ENCODE assay signal across 11 cellular contexts in genomic region chr5:140321796-140322195, GRCh38. TPM values are rescaled to one million over a fixed set of nuclear protein-coding genes. Genes with fewer than 3 reads are reported as not detected.
A peak's percentile ranks its signal among the peaks of the same experiment; 100 is the strongest.
DNase-seq lines count a peak whose midpoint lies in the region; ATAC-seq, FAIRE-seq and TF ChIP-seq lines count a peak whose summit lies in the region.
"Had no signal": no experiment of that assay in that cellular context is flagged by ENCODE, and none has a peak within 500 bp of the region (broad histone marks: within the 10 kb centered on the region; RNA-seq: fewer than 3 reads in every experiment).

No MANE protein-coding gene starts in this region.

- TF ChIP-seq RAD21 in liver (IDR thresholded peaks at IDR 0.05) (no peak), HepG2 (CRISPR knock-in tag; IDR thresholded peaks at IDR 0.05) (no peak)

- H3K36me3 ChIP-seq in liver (ENCODE audit: control insufficient read depth in 4 of 4, insufficient read depth in 3 of 4, low read depth in 1 of 4, low read length in 3 of 4) (no peaks in the 10 kb centered on the region), HepG2 (replicated peaks in 1 of 2; ENCODE audit: control insufficient read depth in 1 of 2, insufficient read depth in 2 of 2, low read length in 2 of 2) (no peaks in the 10 kb centered on the region), ascending aorta (no peaks in the 10 kb centered on the region), mesendoderm (ENCODE audit: control insufficient read depth, insufficient read depth, low read length) (no peaks in the 10 kb centered on the region), vagina (no peaks in the 10 kb centered on the region)

- POLR2A ChIA-PET in HepG2 (lab: Yijun Ruan, JAX), result no interaction called here

- BruUV-seq in HepG2 (replicated peaks; lab: Mats Ljungman, UMichigan), result no TSS peak

- H3K4me1 Mint-ChIP-seq in activated T-cell treated with anti-CD3 and anti-CD28 coated beads, Interleukin-2, amount 50 U/mL, for 4 hours (ENCODE audit: low read depth), result peaks cover 8% of the 10 kb centered on the region

- H3K18ac ChIP-seq in mesendoderm (ENCODE audit: low read length), result no peak overlapping the region

- WGBS in liver, result 77% methylated on average over 2 of the region's 2 CpGs
- WGBS in HepG2 (ENCODE audit: low lambda C conversion rate), result 43% methylated on average over 2 of the region's 2 CpGs
- no CpG with 5 or more reads among the region's 2 CpGs for WGBS in mesendoderm (ENCODE audit: extremely low coverage, insufficient coverage, low lambda C conversion rate)

- no peaks in the 10 kb centered on the region for H4K20me1 ChIP-seq in HepG2 (ENCODE audit: insufficient read depth, low read length)

- peak overlapping the region; percentile 18 for H2AK5ac ChIP-seq in mesendoderm (ENCODE audit: low read length)

- no peaks in the 10 kb centered on the region for H3K79me2 ChIP-seq in HepG2 (ENCODE audit: insufficient read depth, low read length)
- H3K79me2 ChIP-seq in mesendoderm (ENCODE audit: control insufficient read depth, insufficient read depth, low read length), result no peaks in the 10 kb centered on the region

- no peaks in the 10 kb centered on the region for H3K79me1 ChIP-seq in mesendoderm (ENCODE audit: low read length)

- H3K4me3 Mint-ChIP-seq in activated T-cell treated with anti-CD3 and anti-CD28 coated beads, Interleukin-2, amount 50 U/mL, for 4 hours, result no peak overlapping the region

- H3K27ac ChIP-seq in liver (ENCODE audit: low read depth in 1 of 2, low read length in 2 of 2) (no peak overlapping the region), HepG2 (ENCODE audit: extremely low read length, insufficient read depth, low read length) (no peak overlapping the region), ascending aorta (no peak overlapping the region), mesendoderm (ENCODE audit: low read depth, low read length) (no peak overlapping the region), vagina (peak overlapping the region; percentile 70)

- TF ChIP-seq EP300 in HepG2 (IDR thresholded peaks at IDR 0.05; ENCODE audit: low read depth in 2 of 2, low read length in 2 of 2), result no peak
- no peak for TF ChIP-seq EP300 in HepG2 (CRISPR knock-in tag; IDR thresholded peaks at IDR 0.05; ENCODE audit: borderline replicate concordance)

- no peak for FAIRE-seq in HepG2 (lab: Jason Lieb, UNC)
- FAIRE-seq: A204.1 had no signal

- no peak overlapping the region for H4K5ac ChIP-seq in mesendoderm (ENCODE audit: low read length)

- no peak overlapping the region for H3K23ac ChIP-seq in mesendoderm (ENCODE audit: low read length)

- H2BK120ac ChIP-seq in mesendoderm (ENCODE audit: low read depth, low read length), result no peak overlapping the region

- intact Hi-C loops in HepG2 (cut with micrococcal nuclease; ENCODE audit: unreplicated experiment), result no loop called here
- intact Hi-C loops in ascending aorta (cut with DNase I), result loop anchor here (2.0 kb wide), 2 partner anchors 15 to 25 kb away; no protein-coding TSS in a partner anchor
- intact Hi-C loops in vagina (cut with DNase I), result no loop called here

- no peaks in the 10 kb centered on the region for H3K36me3 Mint-ChIP-seq in activated T-cell treated with anti-CD3 and anti-CD28 coated beads, Interleukin-2, amount 50 U/mL, for 4 hours (ENCODE audit: insufficient read depth)

- no peaks in the 10 kb centered on the region for H3K4me1 ChIP-seq in liver (ENCODE audit: control insufficient read depth in 4 of 4, insufficient read depth in 4 of 4, low read length in 3 of 4)
- peaks cover 61% of the 10 kb centered on the region for H3K4me1 ChIP-seq in HepG2 (ENCODE audit: insufficient read depth, low read length)
- peaks cover 12 to 23% of the 10 kb centered on the region in 2 donors for H3K4me1 ChIP-seq in ascending aorta
- H3K4me1 ChIP-seq in mesendoderm (ENCODE audit: control insufficient read depth, low read depth, low read length), result peaks cover 12% of the 10 kb centered on the region
- peaks cover 36% of the 10 kb centered on the region for H3K4me1 ChIP-seq in vagina

- H2BK15ac ChIP-seq in mesendoderm (replicated peaks; ENCODE audit: low read depth), result no peak overlapping the region

- H3K9ac ChIP-seq in liver (ENCODE audit: low read depth in 1 of 2, low read length in 2 of 2) (no peak overlapping the region), HepG2 (ENCODE audit: insufficient read depth, low read depth, low read length) (no peak overlapping the region), mesendoderm (ENCODE audit: low read length) (no peak overlapping the region)

- no peak for ATAC-seq in HepG2
- ATAC-seq in HG03457 (IDR thresholded peaks at IDR 0.05; ENCODE audit: unreplicated experiment), result no peak
- ATAC-seq in activated T-cell treated with anti-CD3 and anti-CD28 coated beads, Interleukin-2, amount 50 U/mL, for 4 hours, result no peak

- TF ChIP-seq POLR2A in HepG2 (IDR thresholded peaks at IDR 0.05; ENCODE audit: insufficient read depth in 1 of 2, low read depth in 2 of 2, low read length in 2 of 2) (no peak), vagina (IDR thresholded peaks at IDR 0.05) (no peak)

- no peak overlapping the region for H3K4ac ChIP-seq in mesendoderm (ENCODE audit: low read depth, low read length)

- TF ChIP-seq CTCF in liver (IDR thresholded peaks at IDR 0.05; ENCODE audit: low read depth, low read length, missing input control), result no peak
- no peak for TF ChIP-seq CTCF in HepG2 (CRISPR knock-in tag; IDR thresholded peaks at IDR 0.05)
- TF ChIP-seq CTCF in ascending aorta (IDR thresholded peaks at IDR 0.05), result no peak
- no peak for TF ChIP-seq CTCF in vagina (IDR thresholded peaks at IDR 0.05)

- H3K56ac ChIP-seq in mesendoderm (ENCODE audit: low read length), result no peak overlapping the region

- no peaks in the 10 kb centered on the region for H3K27me3 Mint-ChIP-seq in activated T-cell treated with anti-CD3 and anti-CD28 coated beads, Interleukin-2, amount 50 U/mL, for 4 hours (ENCODE audit: low read depth)

- H2BK5ac ChIP-seq in mesendoderm (ENCODE audit: low read length), result no peak overlapping the region

- no peaks in the 10 kb centered on the region for H3K27me3 ChIP-seq in liver (ENCODE audit: control insufficient read depth in 4 of 4, insufficient read depth in 4 of 4, low read length in 3 of 4)
- no peaks in the 10 kb centered on the region; a peak in 2 of 5 replicates for H3K27me3 ChIP-seq in HepG2 (ENCODE audit: control insufficient read depth in 1 of 2, insufficient read depth in 2 of 2, low read length in 2 of 2)
- H3K27me3 ChIP-seq in ascending aorta, result no peaks in the 10 kb centered on the region
- no peaks in the 10 kb centered on the region for H3K27me3 ChIP-seq in mesendoderm (ENCODE audit: insufficient read depth, low read length, poor library complexity)
- no peaks in the 10 kb centered on the region for H3K27me3 ChIP-seq in vagina

- H3K4me2 ChIP-seq in HepG2 (ENCODE audit: low read depth, low read length), result no peak overlapping the region
- H3K4me2 ChIP-seq in mesendoderm (ENCODE audit: low read length), result no peak overlapping the region

- H4K8ac ChIP-seq in mesendoderm (ENCODE audit: low read depth, low read length), result no peak overlapping the region

- CTCF ChIA-PET in HepG2 (lab: Yijun Ruan, JAX; ENCODE audit: low intra/inter-chr PET ratio, low total read pairs), result no interaction called here

- H3K4me3 ChIP-seq in liver (ENCODE audit: low read depth in 1 of 3, low read length in 3 of 3) (no peak overlapping the region), HepG2 (replicated peaks in 1 of 3; ENCODE audit: insufficient read depth in 1 of 3, low read depth in 2 of 3, low read length in 3 of 3) (no peak overlapping the region), ascending aorta (no peak overlapping the region), mesendoderm (ENCODE audit: low read length) (no peak overlapping the region), vagina (no peak overlapping the region)

- in situ Hi-C loops in HepG2 (cut with HindIII; ENCODE audit: extremely low pct_ligation_motif_present, low pct_unique_long_range_greater_than_20kb), result no loop called here

- H3K9me3 ChIP-seq in liver (ENCODE audit: control insufficient read depth in 4 of 4, low read length in 3 of 4), result no peaks in the 10 kb centered on the region
- H3K9me3 ChIP-seq in HepG2 (ENCODE audit: low read length), result no peaks in the 10 kb centered on the region
- H3K9me3 ChIP-seq in ascending aorta, result no peaks in the 10 kb centered on the region
- no peaks in the 10 kb centered on the region for H3K9me3 ChIP-seq in vagina

- no peak overlapping the region for H2AFZ ChIP-seq in HepG2 (ENCODE audit: low read length)

- no peaks in the 10 kb centered on the region for H3K9me3 Mint-ChIP-seq in activated T-cell treated with anti-CD3 and anti-CD28 coated beads, Interleukin-2, amount 50 U/mL, for 4 hours
- H3K9me3 Mint-ChIP-seq: activated T-helper 2 cell treated with anti-CD3 and anti-CD28 coated beads, Interferon-gamma antibody, Interleukin-2, Interleukin-4, amounts not matched to agents 10 μg/mL and 5 μg/mL and 100 μg/mL, durations not matched to agents 14 hours and 24 hours and 36 hours had no signal

- DNase-seq in HepG2 (ENCODE audit: low spot score) (no peak), ascending aorta (ENCODE audit: low spot score in 2 of 2) (peak; percentile 44 to 80), mesendoderm (no peak), vagina (ENCODE audit: extremely low spot score in 2 of 2) (no peak), NCI-H1417 treated with DMSO at 0.1 percent for 48 hours (lab: John Stamatoyannopoulos, UW) (no peak)
- no peak for DNase-seq in activated T-cell treated with anti-CD3 and anti-CD28 coated beads, Interleukin-2, amount 50 U/mL, for 4 hours
- DNase-seq: cortex of kidney had no signal

RNA-seq across cellular contexts. Expression of gene PFDN1, which starts 18.9 kb away (rescaled TPM):
- total RNA-seq in liver, result 10 to 100 TPM; 14.0 to 21.8 TPM
- polyA plus RNA-seq in liver, result 10 to 100 TPM; 19.6 to 30.8 TPM
- total RNA-seq in HepG2 (2016; rRNA removed; fragmentation: Illumina TruSeq; extraction: Trizol), result 70.8 and 102 TPM in 2 replicates
- 30.8 and 31.4 TPM in 2 replicates for total RNA-seq in HepG2 (2016; cell fraction: cytosol; rRNA removed; fragmentation: Illumina TruSeq; extraction: Trizol; ENCODE audit: low read depth)
- total RNA-seq in HepG2 (2016; cell fraction: insoluble cytoplasmic fraction; rRNA removed; fragmentation: Illumina TruSeq; extraction: Trizol), result 73.4 and 106 TPM in 2 replicates
- 63.5 and 65.6 TPM in 2 replicates for total RNA-seq in HepG2 (2016; cell fraction: membrane; rRNA removed; fragmentation: Illumina TruSeq; extraction: Trizol)
- 34.9 and 39.3 TPM in 2 replicates for total RNA-seq in HepG2 (2016; cell fraction: nucleus; rRNA removed; fragmentation: Illumina TruSeq; extraction: Trizol)
- polyA plus RNA-seq in HepG2 (2011; rRNA removed), result 67.2 and 70.4 TPM in 2 replicates
- 82.6 and 98.7 TPM in 2 replicates for polyA plus RNA-seq in HepG2 (2011; cell fraction: cytosol; rRNA removed)
- 19.1 and 24.2 TPM in 2 replicates for polyA plus RNA-seq in HepG2 (2011; cell fraction: nucleus; rRNA removed)
- polyA plus RNA-seq in HepG2 (2012), result 91.4 and 114 TPM in 2 replicates
- 34.9 and 37.0 TPM in 2 replicates for polyA plus RNA-seq in HepG2 (2016; cell fraction: cytosol; fragmentation: Illumina TruSeq; extraction: Trizol; ENCODE audit: low read depth)
- polyA plus RNA-seq in HepG2 (2016; cell fraction: insoluble cytoplasmic fraction; fragmentation: Illumina TruSeq; extraction: Trizol; ENCODE audit: low read depth), result 154 TPM in 2 replicates
- 58.7 and 63.7 TPM in 2 replicates for polyA plus RNA-seq in HepG2 (2016; cell fraction: membrane; fragmentation: Illumina TruSeq; extraction: Trizol; ENCODE audit: low read depth)
- polyA plus RNA-seq in HepG2 (2016; cell fraction: nucleus; fragmentation: Illumina TruSeq; extraction: Trizol; ENCODE audit: insufficient read depth, low read depth), result 45.6 and 54.4 TPM in 2 replicates
- 91.1 and 127 TPM in 2 replicates for polyA minus RNA-seq in HepG2 (2011; rRNA and poly(A)+ RNA removed; ENCODE audit: low replicate concordance)
- polyA minus RNA-seq in HepG2 (2011; cell fraction: cytosol; rRNA and poly(A)+ RNA removed), result 32.0 and 33.9 TPM in 2 replicates
- 33.0 and 40.5 TPM in 2 replicates for polyA minus RNA-seq in HepG2 (2011; cell fraction: nucleus; rRNA and poly(A)+ RNA removed)
- total RNA-seq in ascending aorta, result 135 TPM
- 297 TPM for polyA plus RNA-seq in mesendoderm (2013, experiment 1 of 2)
- 277 TPM for polyA plus RNA-seq in mesendoderm (2013, experiment 2 of 2)
- total RNA-seq in vagina, result 94.8 TPM
- 10 to 100 TPM; 54.1 to 58.8 (median 55.7) TPM for total RNA-seq in activated T-cell treated with anti-CD3 and anti-CD28 coated beads, Interleukin-2, amount 50 U/mL, for 4 hours

RNA-seq across cellular contexts. Expression of gene HBEGF, which starts 24.6 kb away (rescaled TPM):
- total RNA-seq in liver (1 to 10 TPM in 1 of 2 donors, under 1 TPM in 1; 0.65 to 1.0 TPM), HepG2 (2016; rRNA removed; fragmentation: Illumina TruSeq; extraction: Trizol) (0.77 and 1.7 TPM in 2 replicates), ascending aorta (3.0 TPM), vagina (16.2 TPM)
- polyA plus RNA-seq in liver (under 1 TPM; 0.60 to 0.90 TPM), HepG2 (2011; rRNA removed) (4.3 and 5.0 TPM in 2 replicates)
- total RNA-seq in HepG2 (2016; cell fraction: cytosol; rRNA removed; fragmentation: Illumina TruSeq; extraction: Trizol; ENCODE audit: low read depth), result 0.20 and 0.26 TPM in 2 replicates
- 0.58 and 1.5 TPM in 2 replicates for total RNA-seq in HepG2 (2016; cell fraction: insoluble cytoplasmic fraction; rRNA removed; fragmentation: Illumina TruSeq; extraction: Trizol)
- total RNA-seq in HepG2 (2016; cell fraction: membrane; rRNA removed; fragmentation: Illumina TruSeq; extraction: Trizol), result 0.45 and 0.62 TPM in 2 replicates
- 1.3 and 2.3 TPM in 2 replicates for total RNA-seq in HepG2 (2016; cell fraction: nucleus; rRNA removed; fragmentation: Illumina TruSeq; extraction: Trizol)
- 3.5 and 3.7 TPM in 2 replicates for polyA plus RNA-seq in HepG2 (2011; cell fraction: cytosol; rRNA removed)
- 3.4 and 3.9 TPM in 2 replicates for polyA plus RNA-seq in HepG2 (2011; cell fraction: nucleus; rRNA removed)
- 1.4 and 3.0 TPM in 2 replicates for polyA plus RNA-seq in HepG2 (2012)
- 0.14 and 0.17 TPM in 2 replicates for polyA plus RNA-seq in HepG2 (2016; cell fraction: cytosol; fragmentation: Illumina TruSeq; extraction: Trizol; ENCODE audit: low read depth)
- 0.79 and 0.88 TPM in 2 replicates for polyA plus RNA-seq in HepG2 (2016; cell fraction: insoluble cytoplasmic fraction; fragmentation: Illumina TruSeq; extraction: Trizol; ENCODE audit: low read depth)
- polyA plus RNA-seq in HepG2 (2016; cell fraction: membrane; fragmentation: Illumina TruSeq; extraction: Trizol; ENCODE audit: low read depth), result 0.26 TPM in 2 replicates
- polyA plus RNA-seq in HepG2 (2016; cell fraction: nucleus; fragmentation: Illumina TruSeq; extraction: Trizol; ENCODE audit: insufficient read depth, low read depth), result 1.8 and 1.9 TPM in 2 replicates
- 1.0 and 3.2 TPM in 2 replicates for polyA minus RNA-seq in HepG2 (2011; rRNA and poly(A)+ RNA removed; ENCODE audit: low replicate concordance)
- polyA minus RNA-seq in HepG2 (2011; cell fraction: cytosol; rRNA and poly(A)+ RNA removed), result 1.4 and 1.5 TPM in 2 replicates
- 3.5 and 4.1 TPM in 2 replicates for polyA minus RNA-seq in HepG2 (2011; cell fraction: nucleus; rRNA and poly(A)+ RNA removed)
- 6.7 TPM for polyA plus RNA-seq in mesendoderm (2013, experiment 1 of 2)
- polyA plus RNA-seq in mesendoderm (2013, experiment 2 of 2), result 7.2 TPM
- total RNA-seq in activated T-cell treated with anti-CD3 and anti-CD28 coated beads, Interleukin-2, amount 50 U/mL, for 4 hours, result 1 to 10 TPM; 3.8 to 5.2 (median 4.0) TPM

RNA-seq across cellular contexts. Expression of gene SLC4A9, which starts 38.2 kb away (rescaled TPM):
- total RNA-seq in liver (not detected), HepG2 (2016; rRNA removed; fragmentation: Illumina TruSeq; extraction: Trizol) (not detected in 2 replicates), ascending aorta (not detected), vagina (0.25 TPM)
- polyA plus RNA-seq in liver (not detected), HepG2 (2011; rRNA removed) (0.05 TPM in 1 of 2 replicates, not detected in the other)
- total RNA-seq in HepG2 (2016; cell fraction: cytosol; rRNA removed; fragmentation: Illumina TruSeq; extraction: Trizol; ENCODE audit: low read depth), result not detected in 2 replicates
- not detected in 2 replicates for total RNA-seq in HepG2 (2016; cell fraction: insoluble cytoplasmic fraction; rRNA removed; fragmentation: Illumina TruSeq; extraction: Trizol)
- total RNA-seq in HepG2 (2016; cell fraction: membrane; rRNA removed; fragmentation: Illumina TruSeq; extraction: Trizol), result not detected in 2 replicates
- total RNA-seq in HepG2 (2016; cell fraction: nucleus; rRNA removed; fragmentation: Illumina TruSeq; extraction: Trizol), result not detected in 2 replicates
- 0.01 TPM in 1 of 2 replicates, not detected in the other for polyA plus RNA-seq in HepG2 (2011; cell fraction: cytosol; rRNA removed)
- 0.10 and 0.40 TPM in 2 replicates for polyA plus RNA-seq in HepG2 (2011; cell fraction: nucleus; rRNA removed)
- polyA plus RNA-seq in HepG2 (2012), result not detected in 2 replicates
- not detected in 2 replicates for polyA plus RNA-seq in HepG2 (2016; cell fraction: cytosol; fragmentation: Illumina TruSeq; extraction: Trizol; ENCODE audit: low read depth)
- polyA plus RNA-seq in HepG2 (2016; cell fraction: insoluble cytoplasmic fraction; fragmentation: Illumina TruSeq; extraction: Trizol; ENCODE audit: low read depth), result not detected in 2 replicates
- polyA plus RNA-seq in HepG2 (2016; cell fraction: membrane; fragmentation: Illumina TruSeq; extraction: Trizol; ENCODE audit: low read depth), result not detected in 2 replicates
- not detected in 2 replicates for polyA plus RNA-seq in HepG2 (2016; cell fraction: nucleus; fragmentation: Illumina TruSeq; extraction: Trizol; ENCODE audit: insufficient read depth, low read depth)
- polyA minus RNA-seq in HepG2 (2011; rRNA and poly(A)+ RNA removed; ENCODE audit: low replicate concordance), result not detected in 2 replicates
- polyA minus RNA-seq in HepG2 (2011; cell fraction: cytosol; rRNA and poly(A)+ RNA removed), result not detected in 2 replicates
- polyA minus RNA-seq in HepG2 (2011; cell fraction: nucleus; rRNA and poly(A)+ RNA removed), result 0.12 TPM in 1 of 2 replicates, not detected in the other
- not detected for polyA plus RNA-seq in mesendoderm (2013, experiment 1 of 2)
- not detected for polyA plus RNA-seq in mesendoderm (2013, experiment 2 of 2)
- not detected for total RNA-seq in activated T-cell treated with anti-CD3 and anti-CD28 coated beads, Interleukin-2, amount 50 U/mL, for 4 hours

Comparison
In these comparisons a context has a peak if more than half of its experiments do, and no peak if none do; other contexts are left out.
1. DNase-seq: peak in ascending aorta (2 of 2); none in HepG2 (single experiment), mesendoderm (single experiment), vagina (0 of 2), NCI-H1417 treated with DMSO at 0.1 percent for 48 hours (single experiment) and activated T-cell treated with anti-CD3 and anti-CD28 coated beads, Interleukin-2, amount 50 U/mL, for 4 hours (single experiment).